22 cellular contexts compared by ENCODE assay signal in the genomic region with DNA sequence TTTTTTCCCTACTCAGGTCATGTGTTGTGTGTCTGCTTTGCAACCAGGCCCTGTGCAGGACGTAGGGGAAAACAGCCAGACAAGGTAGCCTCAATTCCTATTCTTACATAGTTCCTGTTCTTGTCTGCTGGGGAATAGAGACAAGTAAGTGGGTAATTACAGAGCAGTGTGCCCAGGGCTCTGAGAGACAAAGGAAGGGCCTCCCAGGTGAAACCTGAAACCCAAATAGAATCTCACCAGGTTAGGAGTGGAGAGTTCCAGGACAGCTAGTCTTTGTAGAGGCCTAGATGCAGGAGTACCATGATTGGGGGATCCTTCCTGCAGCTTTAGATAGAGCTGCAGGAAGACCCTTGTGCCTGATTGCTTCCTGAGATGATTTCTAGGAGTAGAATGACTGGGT. TPM values are rescaled to one million over a fixed set of nuclear protein-coding genes. Genes with fewer than 3 reads are reported as not detected.
DNase-seq lines count a peak whose midpoint lies in the region; ATAC-seq and TF ChIP-seq lines count a peak whose summit lies in the region.
"Had no signal": no experiment of that assay in that cellular context is flagged by ENCODE, and none has a peak within 500 bp of the region (broad histone marks: within the 10 kb centered on the region; RNA-seq: fewer than 3 reads in every experiment).

No MANE protein-coding gene starts in this region.

- TF ChIP-seq CTCF in WTC11 (IDR thresholded peaks at IDR 0.05) (no peak), Caco-2 (IDR thresholded peaks at IDR 0.05; ENCODE audit: insufficient read depth in 1 of 2, low read depth in 1 of 2, low read length in 1 of 2, severe bottlenecking in 1 of 2, unreplicated experiment in 1 of 2) (no peak)

- H3K27ac Mint-ChIP-seq in WTC11 (peak overlapping the region; percentile 85), Caco-2 (ENCODE audit: unreplicated experiment) (no peak overlapping the region)
- H3K27ac Mint-ChIP-seq in naive thymus-derived CD4-positive, alpha-beta T cell = peak overlapping the region in 1 of 9 donors; percentile 17
- H3K27ac Mint-ChIP-seq: activated CD8-positive, alpha-beta T cell treated with anti-CD3 and anti-CD28 coated beads for 36 hours; type B pancreatic cell had no signal

- no peak overlapping the region for H2BK12ac ChIP-seq in neuronal stem cell (ENCODE audit: low read length)

- no peaks in the 10 kb centered on the region for H3K27me3 Mint-ChIP-seq in WTC11 (ENCODE audit: low read depth)
- H3K27me3 Mint-ChIP-seq in naive thymus-derived CD4-positive, alpha-beta T cell = no peaks in the 10 kb centered on the region
- no peaks in the 10 kb centered on the region for H3K27me3 Mint-ChIP-seq in Caco-2 (ENCODE audit: insufficient read depth, unreplicated experiment)
- H3K27me3 Mint-ChIP-seq: activated CD8-positive, alpha-beta T cell treated with anti-CD3 and anti-CD28 coated beads for 36 hours; CD8-positive, alpha-beta memory T cell; type B pancreatic cell had no signal

- H3K36me3 ChIP-seq in neuronal stem cell (replicated peaks in 1 of 2; ENCODE audit: control insufficient read depth in 2 of 2, insufficient read depth in 2 of 2, low read length in 2 of 2) = peaks cover 28 to 92% of the 10 kb centered on the region in 2 donors
- peaks cover 0 to 75% (median 5%) of the 10 kb centered on the region in 3 experiments for H3K36me3 ChIP-seq in naive thymus-derived CD4-positive, alpha-beta T cell (ENCODE audit: control insufficient read depth in 2 of 3, insufficient read depth in 3 of 3, low read length in 3 of 3)
- H3K36me3 ChIP-seq in Caco-2 (ENCODE audit: control insufficient read depth, insufficient read depth, low read length) = peaks cover 5% of the 10 kb centered on the region; the same call in 1 of the 2 replicates

- no peak overlapping the region for H4K8ac ChIP-seq in neuronal stem cell (ENCODE audit: low read depth, low read length)

- no peak overlapping the region for H2AFZ ChIP-seq in neuronal stem cell (ENCODE audit: low read length)

- H3K79me1 ChIP-seq in neuronal stem cell (ENCODE audit: low read depth, low read length) = no peaks in the 10 kb centered on the region

- intact Hi-C loops in naive thymus-derived CD4-positive, alpha-beta T cell (cut with micrococcal nuclease) = no loop called here
- intact Hi-C loops in Caco-2 (cut with micrococcal nuclease; ENCODE audit: unreplicated experiment) = no loop called here

- POLR2A ChIA-PET in WTC11 (lab: Charles Lee) = interaction anchor here (0.6 kb wide), 1 partner anchor 231 kb away, joined by 3 read pairs; no protein-coding TSS in a partner anchor
- POLR2A ChIA-PET in naive thymus-derived CD4-positive, alpha-beta T cell (lab: Charles Lee) = no interaction called here
- POLR2A ChIA-PET in Caco-2 (lab: Charles Lee) = no interaction called here

- no peak overlapping the region for H2AK5ac ChIP-seq in neuronal stem cell (ENCODE audit: low read depth, low read length)

- no peak overlapping the region for H2BK5ac ChIP-seq in neuronal stem cell (ENCODE audit: low read length)

- no peak overlapping the region for H3K4me3 Mint-ChIP-seq in WTC11
- no peak overlapping the region for H3K4me3 Mint-ChIP-seq in naive thymus-derived CD4-positive, alpha-beta T cell
- no peak overlapping the region for H3K4me3 Mint-ChIP-seq in Caco-2 (ENCODE audit: unreplicated experiment)
- H3K4me3 Mint-ChIP-seq: activated CD8-positive, alpha-beta T cell treated with anti-CD3 and anti-CD28 coated beads for 36 hours; CD8-positive, alpha-beta memory T cell; type B pancreatic cell had no signal

- H3K4me1 Mint-ChIP-seq in WTC11 (peaks cover 23% of the 10 kb centered on the region), Caco-2 (ENCODE audit: low read depth, unreplicated experiment) (no peaks in the 10 kb centered on the region)
- H3K4me1 Mint-ChIP-seq in naive thymus-derived CD4-positive, alpha-beta T cell = peaks cover 9 to 23% (median 14%) of the 10 kb centered on the region in 7 donors

- CTCF ChIA-PET in WTC11 (lab: Charles Lee) (interaction anchor here (0.9 to 1.8 kb wide), 2 partner anchors 40 to 85 kb away, joined by 3 to 6 read pairs; a partner anchor contains a TSS), Caco-2 (lab: Charles Lee) (interaction anchor here (1.2 kb wide), 1 partner anchor 84 kb away, joined by 3 read pairs; a partner anchor contains a TSS)
- CTCF ChIA-PET in naive thymus-derived CD4-positive, alpha-beta T cell (lab: Charles Lee) = no interaction called here

- no peak overlapping the region for H3K9ac ChIP-seq in neuronal stem cell (ENCODE audit: low read depth, low read length, poor library complexity)

- H3K4me1 ChIP-seq in neuronal stem cell (ENCODE audit: control insufficient read depth in 2 of 2, insufficient read depth in 1 of 2, low read depth in 1 of 2, low read length in 2 of 2) = peaks cover 0 to 6% of the 10 kb centered on the region in 2 donors
- H3K4me1 ChIP-seq in naive thymus-derived CD4-positive, alpha-beta T cell (ENCODE audit: control insufficient read depth in 2 of 2, insufficient read depth in 2 of 2, low read length in 2 of 2) = peaks cover 0 to 7% of the 10 kb centered on the region in 2 donors
- H3K4me1 ChIP-seq in Caco-2 = no peaks in the 10 kb centered on the region

- H3K9me3 ChIP-seq in neuronal stem cell (replicated peaks in 1 of 2; ENCODE audit: control insufficient read depth in 2 of 2, insufficient read depth in 1 of 2, low read depth in 1 of 2, low read length in 2 of 2) (peaks cover under 1 to 2% of the 10 kb centered on the region in 2 donors), Caco-2 (no peaks in the 10 kb centered on the region)
- no peaks in the 10 kb centered on the region for H3K9me3 ChIP-seq in naive thymus-derived CD4-positive, alpha-beta T cell (ENCODE audit: control insufficient read depth in 2 of 3, low read length in 3 of 3)

- H2BK15ac ChIP-seq in neuronal stem cell (ENCODE audit: low read length) = no peak overlapping the region

- H3K14ac ChIP-seq in neuronal stem cell (ENCODE audit: low read length) = no peak overlapping the region

- no TSS peak for BruUV-seq in Caco-2 (replicated peaks; lab: Mats Ljungman, UMichigan)

- no peak overlapping the region for H3K4ac ChIP-seq in neuronal stem cell (ENCODE audit: low read length)

- no peaks in the 10 kb centered on the region for H3K9me3 Mint-ChIP-seq in WTC11
- H3K9me3 Mint-ChIP-seq in naive thymus-derived CD4-positive, alpha-beta T cell = peaks cover 0 to 2% (median 0%) of the 10 kb centered on the region in 11 donors
- no peaks in the 10 kb centered on the region for H3K9me3 Mint-ChIP-seq in Caco-2 (ENCODE audit: unreplicated experiment)
- H3K9me3 Mint-ChIP-seq: activated CD8-positive, alpha-beta T cell treated with anti-CD3 and anti-CD28 coated beads for 36 hours; CD8-positive, alpha-beta memory T cell; type B pancreatic cell had no signal

- no peak overlapping the region for H2BK120ac ChIP-seq in neuronal stem cell (ENCODE audit: low read depth, low read length)

- ATAC-seq in WTC11 = peak; percentile 94
- no peak for ATAC-seq in GM21515 (IDR thresholded peaks at IDR 0.05; ENCODE audit: unreplicated experiment)
- no peak for ATAC-seq in naive thymus-derived CD4-positive, alpha-beta T cell
- ATAC-seq: activated CD8-positive, alpha-beta T cell treated with anti-CD3 and anti-CD28 coated beads for 36 hours; left cardiac atrium had no signal

- no peak overlapping the region for H3K4me2 ChIP-seq in neuronal stem cell (ENCODE audit: insufficient read depth, low read length, poor library complexity, severe bottlenecking)

- no CpG with 5 or more reads among the region's 1 CpG for WGBS in neuronal stem cell (ENCODE audit: extremely low coverage in 2 of 2, insufficient read length in 2 of 2, insufficient replicate concordance in 1 of 2), 2 donors

- H4K91ac ChIP-seq in neuronal stem cell (ENCODE audit: low read depth, low read length, poor library complexity) = no peak overlapping the region

- peak overlapping the region; percentile 2 for H3K27ac ChIP-seq in neuronal stem cell (replicated peaks; ENCODE audit: low read length)
- H3K27ac ChIP-seq in naive thymus-derived CD4-positive, alpha-beta T cell (ENCODE audit: low read depth, low read length) = no peak overlapping the region
- H3K27ac ChIP-seq: epithelial cell of prostate had no signal

- H3K36me3 Mint-ChIP-seq in WTC11 (peaks cover 60% of the 10 kb centered on the region), Caco-2 (ENCODE audit: insufficient read depth, unreplicated experiment) (peaks cover 51% of the 10 kb centered on the region)
- peaks cover 24 to 75% (median 54%) of the 10 kb centered on the region in 5 donors for H3K36me3 Mint-ChIP-seq in naive thymus-derived CD4-positive, alpha-beta T cell

- DNase-seq in NCI-H1417 (lab: John Stamatoyannopoulos, UW) = peak; percentile 53 to 87 (median 60)
- DNase-seq in NCI-H1417 treated with DMSO at 0.1 percent for 48 hours (lab: John Stamatoyannopoulos, UW) = no peak
- DNase-seq in NCI-H2029 treated with DMSO at 0.1 percent for 48 hours (lab: John Stamatoyannopoulos, UW) = peak; percentile 39
- DNase-seq in WTC11 (ENCODE audit: low spot score) = no peak
- DNase-seq in neuronal stem cell (ENCODE audit: low spot score) = no peak
- no peak for DNase-seq in naive thymus-derived CD4-positive, alpha-beta T cell
- no peak for DNase-seq in Caco-2
- DNase-seq: 8988T; activated CD4-positive, alpha-beta T cell treated with anti-CD3 and anti-CD28 coated beads for 1 hour; activated CD8-positive, alpha-beta T cell treated with anti-CD3 and anti-CD28 coated beads for 36 hours; activated effector memory CD4-positive, alpha-beta T cell treated with Interleukin-2 at 50 U/mL for 16 hours; CD8-positive, alpha-beta memory T cell; central memory CD4-positive, alpha-beta T cell; DMS53; HCEC 1CT; left cardiac atrium; NCI-H1092; small intestine; stimulated activated CD4-positive, alpha-beta T cell treated with anti-CD3 and anti-CD28 coated beads, Interleukin-2, amount 100 ng/mL, for 24 hours had no signal

- no peak overlapping the region for H3K23ac ChIP-seq in neuronal stem cell (ENCODE audit: low read depth, low read length, poor library complexity)

- H3K27me3 ChIP-seq in neuronal stem cell (ENCODE audit: control insufficient read depth in 3 of 3, insufficient read depth in 3 of 3, low read depth in 1 of 3, low read length in 3 of 3) = no peaks in the 10 kb centered on the region
- no peaks in the 10 kb centered on the region for H3K27me3 ChIP-seq in naive thymus-derived CD4-positive, alpha-beta T cell (ENCODE audit: control insufficient read depth in 2 of 2, insufficient read depth in 2 of 2, low read length in 2 of 2)
- no peaks in the 10 kb centered on the region for H3K27me3 ChIP-seq in Caco-2 (replicated peaks; ENCODE audit: control insufficient read depth, insufficient read depth, low read length)

- no peak overlapping the region for H3K18ac ChIP-seq in neuronal stem cell (ENCODE audit: low read length)

- no peak overlapping the region for H3K4me3 ChIP-seq in neuronal stem cell (ENCODE audit: low read length in 2 of 2)
- no peak overlapping the region for H3K4me3 ChIP-seq in naive thymus-derived CD4-positive, alpha-beta T cell (ENCODE audit: low read length)
- H3K4me3 ChIP-seq in Caco-2 (ENCODE audit: low read depth, low read length) = no peak overlapping the region

RNA-seq across cellular contexts. Expression of a gene that starts 48.4 kb away (rescaled TPM):
- total RNA-seq in WTC11 (2021) (17.8 to 20.4 TPM (median 18.7 TPM) in 3 replicates), Caco-2 (2022) (25.0 and 29.5 TPM in 2 replicates)
- 10.1 TPM for polyA plus RNA-seq in neuronal stem cell (2013, experiment 1 of 2)
- polyA plus RNA-seq in neuronal stem cell (2013, experiment 2 of 2) = 9.5 TPM
- 10 to 100 TPM in 4 of 5 experiments, 1 to 10 TPM in 1; 8.0 to 13.3 (median 10.6) TPM for total RNA-seq in naive thymus-derived CD4-positive, alpha-beta T cell
- polyA plus RNA-seq in naive thymus-derived CD4-positive, alpha-beta T cell = 1 to 10 TPM; 4.7 to 8.9 TPM

Comparison
In these comparisons a context has a peak if more than half of its experiments do, and no peak if none do; other contexts are left out.
1. DNase-seq: peak in NCI-H1417 (3 of 3) and NCI-H2029 treated with DMSO at 0.1 percent for 48 hours (single experiment); none in NCI-H1417 treated with DMSO at 0.1 percent for 48 hours (single experiment), WTC11 (single experiment), neuronal stem cell (single experiment), naive thymus-derived CD4-positive, alpha-beta T cell (0 of 9) and Caco-2 (0 of 2).